Comparison of ENCODE assay signal across 9 cellular contexts in genomic region chr2:212940816-212941215, GRCh38.
DNase-seq lines count a peak whose midpoint lies in the region; ATAC-seq, FAIRE-seq and TF ChIP-seq lines count a peak whose summit lies in the region.
"Had no signal": no experiment of that assay in that cellular context is flagged by ENCODE, and none has a peak within 500 bp of the region (broad histone marks: within the 10 kb centered on the region; RNA-seq: fewer than 3 reads in every experiment).

No MANE protein-coding gene starts in this region.

- POLR2A ChIA-PET in HEK293 (lab: Yijun Ruan, JAX), result no interaction called here

- H3K4me1 ChIP-seq in HEK293 (ENCODE audit: control insufficient read depth, insufficient read depth, low read length) (peaks cover 12% of the 10 kb centered on the region), parathyroid adenoma (peaks cover 6% of the 10 kb centered on the region)

- no peak for TF ChIP-seq POLR2A in GM12891 (IDR thresholded peaks at IDR 0.05; ENCODE audit: low read depth, low read length)

- no peak overlapping the region for H3K9ac ChIP-seq in parathyroid adenoma
- H3K9ac ChIP-seq: KMS-11 had no signal

- no peak for FAIRE-seq in GM12891 (lab: Jason Lieb, UNC)

- no peaks in the 10 kb centered on the region for H3K9me3 ChIP-seq in HEK293 (ENCODE audit: control insufficient read depth, insufficient read depth, low read depth, low read length)
- no peaks in the 10 kb centered on the region for H3K9me3 ChIP-seq in parathyroid adenoma (ENCODE audit: control insufficient read depth, low read length)

- no peak overlapping the region for H2AFZ ChIP-seq in parathyroid adenoma

- peak; percentile 73 for DNase-seq in NCI-H510A (lab: John Stamatoyannopoulos, UW)
- DNase-seq in epithelial cell of proximal tubule (ENCODE audit: low read depth), result peak; percentile 73
- no peak for DNase-seq in GM12891 (ENCODE audit: insufficient read length, low spot score)
- DNase-seq in cerebellar cortex (ENCODE audit: low spot score), result no peak

- no peaks in the 10 kb centered on the region for H3K79me2 ChIP-seq in parathyroid adenoma

- H3K36me3 ChIP-seq in HEK293 (ENCODE audit: control insufficient read depth in 2 of 2, insufficient read depth in 1 of 2, low read length in 2 of 2), result no peaks in the 10 kb centered on the region
- H3K36me3 ChIP-seq in parathyroid adenoma (ENCODE audit: control insufficient read depth, insufficient read depth, low read length), result no peaks in the 10 kb centered on the region

- H3K27ac ChIP-seq in HEK293 (ENCODE audit: extremely low read depth, low read depth, low read length) (no peak overlapping the region), parathyroid adenoma (no peak overlapping the region)
- H3K27ac ChIP-seq: KMS-11 had no signal

- H3K4me3 ChIP-seq in HEK293 (ENCODE audit: low read depth, low read length) (no peak overlapping the region), epithelial cell of proximal tubule (ENCODE audit: low read depth, low read length) (no peak overlapping the region), parathyroid adenoma (ENCODE audit: low read depth, low read length) (peak overlapping the region; percentile 15)

- no peaks in the 10 kb centered on the region for H3K27me3 ChIP-seq in parathyroid adenoma (ENCODE audit: control insufficient read depth, insufficient read depth, low read length)

- CTCF ChIA-PET in HEK293 (lab: Yijun Ruan, JAX), result interaction anchor here (1.2 kb wide), 1 partner anchor 212 kb away, joined by 5 read pairs; no protein-coding TSS in a partner anchor

- TF ChIP-seq CTCF in HEK293 (tag by site-specific recombination; IDR thresholded peaks at IDR 0.05), result no peak
- no peak for TF ChIP-seq CTCF in epithelial cell of proximal tubule (conservative IDR thresholded peaks at IDR 0.05; ENCODE audit: low read depth, low read length)
- TF ChIP-seq CTCF in parathyroid adenoma (IDR thresholded peaks at IDR 0.05), result no peak

- H3K4me2 ChIP-seq in parathyroid adenoma (ENCODE audit: low read length), result peak overlapping the region; percentile 48
- H3K4me2 ChIP-seq: KMS-11 had no signal

- ATAC-seq in HG03175 (IDR thresholded peaks at IDR 0.05; ENCODE audit: unreplicated experiment) (no peak), HG02610 (IDR thresholded peaks at IDR 0.05; ENCODE audit: unreplicated experiment) (no peak)

TF ChIP-seq in HEK293, 187 proteins besides CTCF, POLR2A, EP300 and RAD21 (continues in another document):
- TF ChIP-seq ZNF16 (tag by site-specific recombination; IDR thresholded peaks at IDR 0.05; ENCODE audit: low read depth) (no peak), PRDM10 (tag by site-specific recombination; IDR thresholded peaks at IDR 0.05) (peak; percentile 82), PRDM1 (tag by site-specific recombination; IDR thresholded peaks at IDR 0.05) (no peak), ZNF391 (tag by site-specific recombination; IDR thresholded peaks at IDR 0.05; ENCODE audit: borderline replicate concordance, low read depth) (no peak), SCRT2 (tag by site-specific recombination; IDR thresholded peaks at IDR 0.05) (peak; percentile 71), ZNF133 (tag by site-specific recombination; IDR thresholded peaks at IDR 0.05) (no peak), ZBTB17 (tag by site-specific recombination; IDR thresholded peaks at IDR 0.05) (peak; percentile 83), ZBTB44 (tag by site-specific recombination; IDR thresholded peaks at IDR 0.05) (no peak; the same call in 1 of the 2 replicates), TCF7L2 (IDR thresholded peaks at IDR 0.05; ENCODE audit: borderline replicate concordance, low read depth, low read length) (no peak)

TF ChIP-seq in GM12891, 5 proteins besides CTCF, POLR2A, EP300 and RAD21:
- TF ChIP-seq SPI1 (IDR thresholded peaks at IDR 0.05; ENCODE audit: low read depth, low read length), result no peak
- TF ChIP-seq POU2F2 (IDR thresholded peaks at IDR 0.05; ENCODE audit: low read depth, low read length), result no peak
- TF ChIP-seq PAX5 (IDR thresholded peaks at IDR 0.05; ENCODE audit: insufficient read depth, low read length, severe bottlenecking), result no peak
- no peak for TF ChIP-seq TAF1 (IDR thresholded peaks at IDR 0.05; ENCODE audit: low read depth, low read length)
- TF ChIP-seq POLR2AphosphoS5 (IDR thresholded peaks at IDR 0.05; ENCODE audit: low read depth, low read length), result no peak
TF ChIP-seq in GM12891: peak in this region for 0.

Comparison
In these comparisons a context has a peak if more than half of its experiments do, and no peak if none do; other contexts are left out.
1. DNase-seq: peak in NCI-H510A (single experiment) and epithelial cell of proximal tubule (single experiment); none in GM12891 (single experiment) and cerebellar cortex (single experiment).